Comparison of ENCODE assay signal across 1 cellular context in genomic region chr3:172752651-172753050, GRCh38.
TF ChIP-seq lines count a peak whose summit lies in the region.

No MANE protein-coding gene starts in this region.

TF ChIP-seq in GM12878, 131 proteins besides CTCF, POLR2A, EP300 and RAD21:
- TF ChIP-seq NFXL1 (IDR thresholded peaks at IDR 0.05; ENCODE audit: borderline replicate concordance): no peak
- no peak for TF ChIP-seq ATF7 (IDR thresholded peaks at IDR 0.05; ENCODE audit: low read depth)
- no peak for TF ChIP-seq ZNF274 (IDR thresholded peaks at IDR 0.05; ENCODE audit: insufficient read depth, insufficient read length)
- peak; percentile 42; the same call in 1 of the 2 replicates for TF ChIP-seq PKNOX1 (IDR thresholded peaks at IDR 0.05)
- TF ChIP-seq IRF5 (IDR thresholded peaks at IDR 0.05; ENCODE audit: borderline replicate concordance): no peak
- no peak for TF ChIP-seq ZNF207 (IDR thresholded peaks at IDR 0.05; ENCODE audit: borderline replicate concordance)
- TF ChIP-seq STAT3 (IDR thresholded peaks at IDR 0.05; ENCODE audit: low read depth, low read length): no peak
